ENCODE assay signal across 20 cellular contexts in the genomic region with DNA sequence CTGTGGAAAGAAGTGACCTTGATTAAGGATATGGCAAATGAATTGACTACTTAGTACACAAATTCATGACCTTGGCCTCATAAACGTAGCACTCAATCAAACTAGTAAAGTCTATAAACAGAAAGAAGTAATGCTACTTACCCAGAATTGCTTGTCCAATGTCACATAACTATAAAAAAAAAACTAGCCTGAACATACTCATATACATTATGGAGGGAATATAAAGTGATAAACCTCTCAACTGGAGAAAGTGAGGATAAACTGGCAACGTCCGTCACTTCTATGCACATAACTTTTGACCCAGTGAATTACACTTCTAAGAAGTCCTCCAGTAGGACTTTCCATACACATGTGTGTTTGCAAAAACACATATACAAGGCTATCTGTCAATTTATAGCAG. TPM values are rescaled to one million over a fixed set of nuclear protein-coding genes. Genes with fewer than 3 reads are reported as not detected.
DNase-seq lines count a peak whose midpoint lies in the region; ATAC-seq, FAIRE-seq and TF ChIP-seq lines count a peak whose summit lies in the region.
"Had no signal": no experiment of that assay in that cellular context is flagged by ENCODE, and none has a peak within 500 bp of the region (broad histone marks: within the 10 kb centered on the region; RNA-seq: fewer than 3 reads in every experiment).

No MANE protein-coding gene starts in this region.

- H3K9me2 ChIP-seq in PC-3 (replicated peaks; ENCODE audit: low read length) = no peaks in the 10 kb centered on the region

- peak overlapping the region; percentile 7 for H3K27ac Mint-ChIP-seq in glutamatergic neuron (ENCODE audit: unreplicated experiment)
- no peak overlapping the region for H3K27ac Mint-ChIP-seq in MCF 10A (ENCODE audit: low read depth, unreplicated experiment)
- H3K27ac Mint-ChIP-seq: CD14-positive monocyte; CD4-positive, alpha-beta memory T cell; GM23338 had no signal

- peak overlapping the region; percentile 67 for H3K4me2 ChIP-seq in PC-3 (ENCODE audit: low read length)
- H3K4me2 ChIP-seq: BLaER1, GM23338 had no signal

- no peak for ATAC-seq in PC-3
- ATAC-seq: GM23338 had no signal

- H3K4me3 ChIP-seq in PC-3 (ENCODE audit: low read length) = no peak overlapping the region
- H3K4me3 ChIP-seq in colonic mucosa = no peak overlapping the region
- H3K4me3 ChIP-seq in small intestine (ENCODE audit: low read depth in 1 of 2, low read length in 2 of 2) = no peak overlapping the region
- H3K4me3 ChIP-seq: BLaER1, GM23338 had no signal

- POLR2A ChIA-PET in PC-3 (lab: Charles Lee; ENCODE audit: unreplicated experiment) = no interaction called here
- POLR2A ChIA-PET in MCF 10A (lab: Yijun Ruan, JAX) = no interaction called here

- no peak overlapping the region for H3K4me3 Mint-ChIP-seq in glutamatergic neuron (ENCODE audit: unreplicated experiment)
- H3K4me3 Mint-ChIP-seq in MCF 10A (ENCODE audit: unreplicated experiment) = no peak overlapping the region
- H3K4me3 Mint-ChIP-seq: CD14-positive monocyte; CD4-positive, alpha-beta memory T cell; GM23338 had no signal

- H3K9me3 Mint-ChIP-seq in glutamatergic neuron (ENCODE audit: unreplicated experiment) (no peaks in the 10 kb centered on the region), MCF 10A (ENCODE audit: unreplicated experiment) (no peaks in the 10 kb centered on the region)
- H3K9me3 Mint-ChIP-seq: GM23338 had no signal

- no peaks in the 10 kb centered on the region for H3F3A ChIP-seq in PC-3 (ENCODE audit: low read length, unreplicated experiment)

- H3K27me3 ChIP-seq in PC-3 (ENCODE audit: low read length) (no peaks in the 10 kb centered on the region), colonic mucosa (no peaks in the 10 kb centered on the region), small intestine (ENCODE audit: control insufficient read depth in 2 of 2, insufficient read depth in 2 of 2, low read length in 2 of 2) (no peaks in the 10 kb centered on the region)
- H3K27me3 ChIP-seq: BLaER1 had no signal

- no TSS peak for BruUV-seq in PC-3 (replicated peaks; lab: Mats Ljungman, UMichigan)
- BruUV-seq in MCF 10A (replicated peaks; lab: Mats Ljungman, UMichigan) = no TSS peak

- intact Hi-C loops in PC-3 (cut with micrococcal nuclease) = loop anchor here (2.0 kb wide), 2 partner anchors 55 to 69 kb away; no protein-coding TSS in a partner anchor
- intact Hi-C loops in colonic mucosa (cut with DNase I) = no loop called here
- intact Hi-C loops in MCF 10A (cut with micrococcal nuclease) = no loop called here

- TF ChIP-seq CTCF in PC-3 (conservative IDR thresholded peaks at IDR 0.05; ENCODE audit: low read depth, low read length) (no peak), colonic mucosa (IDR thresholded peaks at IDR 0.05) (no peak), glutamatergic neuron (IDR thresholded peaks at IDR 0.05; ENCODE audit: partially characterized antibody, unreplicated experiment) (no peak), MCF 10A (IDR thresholded peaks at IDR 0.05; ENCODE audit: unreplicated experiment) (no peak)

- H3K79me2 ChIP-seq in PC-3 (ENCODE audit: low read length) = no peaks in the 10 kb centered on the region

- H2AFZ ChIP-seq in PC-3 (ENCODE audit: low read length) = no peak overlapping the region
- H2AFZ ChIP-seq: GM23338 had no signal

- H3K27ac ChIP-seq in PC-3 (ENCODE audit: low read length) (peak overlapping the region; percentile 95), colonic mucosa (peak overlapping the region; percentile 61), small intestine (ENCODE audit: low read depth in 1 of 2, low read length in 1 of 2) (no peak overlapping the region)
- H3K27ac ChIP-seq: BLaER1 had no signal

- H3K9me3 ChIP-seq in PC-3 (ENCODE audit: low read length) (no peaks in the 10 kb centered on the region), colonic mucosa (no peaks in the 10 kb centered on the region), small intestine (ENCODE audit: control insufficient read depth, low read depth) (no peaks in the 10 kb centered on the region)

- DNase-seq in PC-3 (no peak), colonic mucosa (no peak), glutamatergic neuron (no peak), small intestine (peak; percentile 56), MCF 10A (ENCODE audit: unreplicated experiment) (no peak), Kasumi-1 (lab: John Stamatoyannopoulos, UW) (no peak)
- no peak for DNase-seq in activated effector memory CD4-positive, alpha-beta T cell treated with anti-CD3 and anti-CD28 coated beads, Interleukin-2, amount 50 U/mL, for 16 hours
- DNase-seq: 8988T; CD4-positive, alpha-beta memory T cell; DMS153; DMS79; GDM1; HCEC 1CT had no signal

- H4K20me1 ChIP-seq in PC-3 (ENCODE audit: low read length) = no peaks in the 10 kb centered on the region
- H4K20me1 ChIP-seq: BLaER1 had no signal

- H3K4me1 ChIP-seq in PC-3 (ENCODE audit: insufficient read depth, low read length) (peaks cover 63% of the 10 kb centered on the region), colonic mucosa (peaks cover 6% of the 10 kb centered on the region), small intestine (ENCODE audit: control insufficient read depth in 2 of 2, insufficient read depth in 1 of 2, low read depth in 1 of 2, low read length in 1 of 2) (peaks cover 8 to 17% of the 10 kb centered on the region in 2 donors)
- H3K4me1 ChIP-seq: BLaER1 had no signal

- peak overlapping the region; percentile 67; the same call in 1 of the 2 replicates for H3K9ac ChIP-seq in PC-3 (ENCODE audit: low read length)
- H3K9ac ChIP-seq in colonic mucosa (ENCODE audit: low read depth in 2 of 2, low read length in 2 of 2) = no peak overlapping the region
- H3K9ac ChIP-seq: BLaER1 had no signal

- H3K36me3 ChIP-seq in PC-3 (ENCODE audit: low read depth, low read length) = no peaks in the 10 kb centered on the region
- H3K36me3 ChIP-seq in colonic mucosa = no peaks in the 10 kb centered on the region
- no peaks in the 10 kb centered on the region for H3K36me3 ChIP-seq in small intestine (ENCODE audit: control insufficient read depth in 2 of 2, insufficient read depth in 2 of 2, low read length in 2 of 2)
- H3K36me3 ChIP-seq: BLaER1 had no signal

- peaks cover 3% of the 10 kb centered on the region for H3K27me3 Mint-ChIP-seq in glutamatergic neuron (ENCODE audit: unreplicated experiment)
- no peaks in the 10 kb centered on the region for H3K27me3 Mint-ChIP-seq in MCF 10A (ENCODE audit: insufficient read depth, unreplicated experiment)

- no peak for FAIRE-seq in small intestine (lab: Jason Lieb, UNC)
- FAIRE-seq: GM12892, GM18507, H54, HTR-8/SVneo had no signal

- H3K4me1 Mint-ChIP-seq in glutamatergic neuron (ENCODE audit: low read depth, unreplicated experiment) (peaks cover 17% of the 10 kb centered on the region), MCF 10A (ENCODE audit: insufficient read depth, unreplicated experiment) (peaks cover 14% of the 10 kb centered on the region)
- H3K4me1 Mint-ChIP-seq: CD4-positive, alpha-beta memory T cell; GM23338 had no signal

- H3K36me3 Mint-ChIP-seq in glutamatergic neuron (ENCODE audit: unreplicated experiment) (peaks cover 4% of the 10 kb centered on the region), MCF 10A (ENCODE audit: insufficient read depth, unreplicated experiment) (peaks cover 6% of the 10 kb centered on the region)
- H3K36me3 Mint-ChIP-seq: CD14-positive monocyte; CD4-positive, alpha-beta memory T cell had no signal

- CTCF ChIA-PET in PC-3 (lab: Charles Lee) = no interaction called here
- CTCF ChIA-PET in MCF 10A (lab: Yijun Ruan, JAX) = interaction anchor here (1.1 kb wide), 1 partner anchor 122 kb away, joined by 5 read pairs; no protein-coding TSS in a partner anchor

- 49 to 75% (median 64%) methylated on average over 3 of the region's 3 CpGs for WGBS in small intestine, 3 donors

RNA-seq across cellular contexts. Expression of gene SERP2, which starts 7.7 kb away (rescaled TPM):
- 1.0 and 1.2 TPM in 2 replicates for total RNA-seq in PC-3 (2014; rRNA removed)
- 1 to 10 TPM; 1.6 to 2.7 TPM for total RNA-seq in colonic mucosa
- total RNA-seq in glutamatergic neuron (ENCODE audit: unreplicated experiment) = 22.3 TPM
- polyA plus RNA-seq in small intestine = 10 to 100 TPM in 2 of 3 donors, 1 to 10 TPM in 1; 4.9 to 12.3 (median 10.5) TPM
- not detected in 2 replicates for total RNA-seq in MCF 10A (2022)
- total RNA-seq: CD4-positive, alpha-beta memory T cell had no signal
- polyA plus RNA-seq: CD14-positive monocyte; CD4-positive, alpha-beta memory T cell had no signal

Comparison
In these comparisons a context has a peak if more than half of its experiments do, and no peak if none do; other contexts are left out.
1. H3K27ac ChIP-seq: peak in PC-3 (single experiment) and colonic mucosa (single experiment); none in small intestine (0 of 2).